ENCODE assay signal across 9 cellular contexts in genomic region chr4:145909331-145909730, GRCh38. TPM values are rescaled to one million over a fixed set of nuclear protein-coding genes. Genes with fewer than 3 reads are reported as not detected.
DNase-seq lines count a peak whose midpoint lies in the region; TF ChIP-seq lines count a peak whose summit lies in the region.
"Had no signal": no experiment of that assay in that cellular context is flagged by ENCODE, and none has a peak within 500 bp of the region (broad histone marks: within the 10 kb centered on the region; RNA-seq: fewer than 3 reads in every experiment).

No MANE protein-coding gene starts in this region.

- peak overlapping the region; percentile 60 for H4K5ac ChIP-seq in mesendoderm (ENCODE audit: low read length)

- H2BK5ac ChIP-seq in mesendoderm (ENCODE audit: low read length): no peak overlapping the region

- no peak overlapping the region for H3K9ac ChIP-seq in HUES48 (ENCODE audit: low read depth, low read length)
- H3K9ac ChIP-seq in mesendoderm (ENCODE audit: low read length): peak overlapping the region; percentile 42
- H3K9ac ChIP-seq: KMS-11 had no signal

- no peak overlapping the region for H3K4me3 ChIP-seq in HUES48 (ENCODE audit: low read depth, low read length)
- peak overlapping the region in 32 of 59 donors; percentile 0 to 52 (median 25) for H3K4me3 ChIP-seq in dorsolateral prefrontal cortex
- no peak overlapping the region for H3K4me3 ChIP-seq in mesendoderm (ENCODE audit: low read length)

- H3K56ac ChIP-seq in mesendoderm (ENCODE audit: low read length): peak overlapping the region; percentile 73

- no peak overlapping the region for H2AK5ac ChIP-seq in mesendoderm (ENCODE audit: low read length)

- H3K4ac ChIP-seq in mesendoderm (ENCODE audit: low read depth, low read length): peak overlapping the region; percentile 43

- intact Hi-C loops in dorsolateral prefrontal cortex (cut with DNase I): no loop called here

- H2BK120ac ChIP-seq in mesendoderm (ENCODE audit: low read depth, low read length): no peak overlapping the region

- peaks cover 53% of the 10 kb centered on the region for H3K79me2 ChIP-seq in mesendoderm (ENCODE audit: control insufficient read depth, insufficient read depth, low read length)

- WGBS in mesendoderm (ENCODE audit: extremely low coverage, insufficient coverage, low lambda C conversion rate): no CpG with 5 or more reads among the region's 6 CpGs

- H3K23ac ChIP-seq in mesendoderm (ENCODE audit: low read length): no peak overlapping the region

- TF ChIP-seq CTCF in C4-2B (conservative IDR thresholded peaks at IDR 0.05) (no peak), dorsolateral prefrontal cortex (IDR thresholded peaks at IDR 0.05 in 54 of 56, conservative IDR thresholded peaks at IDR 0.05 in 2 of 56; ENCODE audit: low read depth in 1 of 56, partially characterized antibody in 56 of 56) (peak in 1 of 56 donors; percentile 18)

- H3K4me1 ChIP-seq in HUES48 (ENCODE audit: control insufficient read depth, insufficient read depth, low read length) (peaks cover 44% of the 10 kb centered on the region), mesendoderm (ENCODE audit: control insufficient read depth, low read depth, low read length) (peaks cover 22% of the 10 kb centered on the region)

- no peak overlapping the region for H2BK15ac ChIP-seq in mesendoderm (replicated peaks; ENCODE audit: low read depth)

- H4K8ac ChIP-seq in mesendoderm (ENCODE audit: low read depth, low read length): no peak overlapping the region

- H3K79me1 ChIP-seq in mesendoderm (ENCODE audit: low read length): peaks cover 19% of the 10 kb centered on the region

- H3K18ac ChIP-seq in mesendoderm (ENCODE audit: low read length): no peak overlapping the region

- DNase-seq in dorsolateral prefrontal cortex: peak in 4 of 10 donors; percentile 35 to 69 (median 48)
- peak; percentile 96 for DNase-seq in mesendoderm
- no peak for DNase-seq in NCI-H2081 (lab: John Stamatoyannopoulos, UW)
- no peak for DNase-seq in SIG-M5 (lab: John Stamatoyannopoulos, UW)
- DNase-seq in activated naive CD4-positive, alpha-beta T cell (lab: John Stamatoyannopoulos, UW): no peak
- no peak for DNase-seq in activated T-cell treated with anti-CD3 and anti-CD28 coated beads, Interleukin-2, amount 50 U/mL, for 48 hours

- H3K27ac ChIP-seq in C4-2B (peak overlapping the region; percentile 72), HUES48 (ENCODE audit: low read depth, low read length) (peak overlapping the region; percentile 16), dorsolateral prefrontal cortex (peak overlapping the region in 5 of 59 donors; percentile 22 to 37 (median 31)), mesendoderm (ENCODE audit: low read depth, low read length) (no peak overlapping the region)
- H3K27ac ChIP-seq: KMS-11 had no signal

- no peak overlapping the region for H3K4me2 ChIP-seq in mesendoderm (ENCODE audit: low read length)
- H3K4me2 ChIP-seq: KMS-11 had no signal

- H3K9me3 ChIP-seq in HUES48 (ENCODE audit: control insufficient read depth, insufficient read depth, low read length): no peaks in the 10 kb centered on the region

- H3K36me3 ChIP-seq in HUES48 (ENCODE audit: control insufficient read depth, insufficient read depth, low read length) (no peaks in the 10 kb centered on the region), mesendoderm (ENCODE audit: control insufficient read depth, insufficient read depth, low read length) (peaks cover 2% of the 10 kb centered on the region)

- H3K27me3 ChIP-seq in HUES48 (ENCODE audit: control insufficient read depth, insufficient read depth, low read length) (no peaks in the 10 kb centered on the region), dorsolateral prefrontal cortex (no peaks in the 10 kb centered on the region), mesendoderm (ENCODE audit: insufficient read depth, low read length, poor library complexity) (no peaks in the 10 kb centered on the region)

RNA-seq across cellular contexts. Expression of gene ZNF827, which starts 29.3 kb away (rescaled TPM):
- 10 to 100 TPM; 29.6 to 73.7 (median 49.4) TPM for total RNA-seq in dorsolateral prefrontal cortex
- 11.1 TPM for polyA plus RNA-seq in mesendoderm (2013, experiment 1 of 2)
- 11.5 TPM for polyA plus RNA-seq in mesendoderm (2013, experiment 2 of 2)

Comparison
In these comparisons a context has a peak if more than half of its experiments do, and no peak if none do; other contexts are left out.
1. H3K4me3 ChIP-seq: peak in dorsolateral prefrontal cortex (32 of 59); none in HUES48 (single experiment) and mesendoderm (single experiment).